In the genomic region with DNA sequence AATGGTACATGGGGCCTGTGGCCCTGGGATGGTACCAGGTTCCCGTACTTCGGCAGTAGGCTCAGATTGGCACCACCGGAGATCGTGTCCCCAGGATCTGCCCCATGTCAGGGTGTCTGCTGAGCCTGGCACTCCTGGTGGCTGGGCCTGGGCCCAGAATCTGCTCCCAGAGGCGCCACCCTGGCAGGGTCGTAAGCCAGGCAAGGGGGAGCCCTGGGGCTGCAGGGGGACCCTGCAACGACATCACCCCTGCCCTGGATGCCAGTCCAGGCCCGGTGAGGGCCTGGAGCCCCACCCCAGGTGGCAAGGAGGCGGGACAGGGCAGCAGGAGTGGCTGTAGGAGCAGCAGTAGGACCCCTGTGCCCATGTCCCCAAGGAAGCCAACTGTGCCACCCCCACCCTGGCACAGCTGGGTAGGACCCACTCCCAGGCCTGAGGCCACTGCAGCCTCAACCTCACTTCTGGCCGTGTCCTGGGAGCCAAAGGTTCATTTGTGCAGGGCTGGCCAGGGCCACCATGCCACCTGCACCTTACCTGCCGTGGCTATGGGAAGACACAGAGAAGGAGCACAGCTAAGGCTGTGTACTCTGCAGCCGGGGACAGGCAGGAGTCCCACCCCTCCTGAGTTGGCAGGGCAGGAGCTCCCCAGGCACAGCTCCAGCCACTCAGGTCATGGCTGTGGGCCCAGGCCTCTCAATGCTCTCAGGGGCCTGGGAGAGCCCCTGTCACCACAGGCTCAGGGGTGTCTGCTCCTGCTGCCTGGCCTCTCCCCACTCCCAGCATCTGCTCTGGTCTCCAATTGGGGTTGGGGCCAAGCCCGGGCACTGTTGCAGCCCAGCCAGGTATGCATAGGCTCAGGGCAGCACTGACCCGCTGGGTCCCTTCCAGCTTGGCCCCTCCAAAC, we compare ENCODE assay signal across 21 cellular contexts.
DNase-seq lines count a peak whose midpoint lies in the region; ATAC-seq and TF ChIP-seq lines count a peak whose summit lies in the region.
"Had no signal": no experiment of that assay in that cellular context is flagged by ENCODE, and none has a peak within 500 bp of the region (broad histone marks: within the 10 kb centered on the region; RNA-seq: fewer than 3 reads in every experiment).

No MANE protein-coding gene starts in this region.

- H3K4me3 ChIP-seq in left lung (no peak overlapping the region), thyroid gland (replicated peaks in 1 of 3) (no peak overlapping the region), Karpas-422 (ENCODE audit: low read length) (no peak overlapping the region), lower leg skin (ENCODE audit: low read depth, poor library complexity, severe bottlenecking) (no peak overlapping the region)
- H3K4me3 ChIP-seq: ovary, spleen had no signal

- H3K27me3 ChIP-seq in left lung (no peaks in the 10 kb centered on the region), thyroid gland (no peaks in the 10 kb centered on the region), Karpas-422 (ENCODE audit: low read length) (no peaks in the 10 kb centered on the region)
- H3K27me3 ChIP-seq: brain microvascular endothelial cell, ovary, spleen had no signal

- no peak overlapping the region for H2AFZ ChIP-seq in Karpas-422 (ENCODE audit: low read length)

- 61 to 69% methylated on average over 5 to 11 of the region's 14 CpGs for WGBS in thyroid gland, 2 donors
- 68 to 80% methylated on average over 5 to 13 of the region's 14 CpGs for WGBS in lower leg skin, 2 donors

- no peaks in the 10 kb centered on the region for H3K9me3 ChIP-seq in left lung
- H3K9me3 ChIP-seq in thyroid gland = no peaks in the 10 kb centered on the region
- H3K9me3 ChIP-seq in Karpas-422 (ENCODE audit: low read length) = no peaks in the 10 kb centered on the region
- H3K9me3 ChIP-seq: ovary had no signal

- peaks cover 99% of the 10 kb centered on the region for H3K79me2 ChIP-seq in Karpas-422 (ENCODE audit: low read length)

- peak; percentile 63 for DNase-seq in NCI-H446 treated with DMSO at 0.1 percent for 48 hours (lab: John Stamatoyannopoulos, UW)
- DNase-seq in cardiac septum (ENCODE audit: low spot score) = peak; percentile 80
- DNase-seq in left lung = peak; percentile 41 to 52
- peak; percentile 93 to 94 for DNase-seq in thyroid gland
- no peak for DNase-seq in Karpas-422
- no peak for DNase-seq in lower leg skin (ENCODE audit: low spot score in 2 of 2)
- DNase-seq: activated CD4-positive, alpha-beta T cell treated with anti-CD3 and anti-CD28 coated beads, Interleukin-2, amount 50 U/mL, for 1 hour; activated naive CD4-positive, alpha-beta T cell treated with anti-CD3 and anti-CD28 coated beads for 36 hours; brain microvascular endothelial cell; DMS79; MV-4-11; naive thymus-derived CD8-positive, alpha-beta T cell; NCI-H524; ovary; retina; spleen; stimulated activated CD4-positive, alpha-beta T cell treated with anti-CD3 and anti-CD28 coated beads, Interleukin-2, amount 100 ng/mL, for 48 hours; T1000; WERI-Rb-1 had no signal

- no peak overlapping the region for H3K9ac ChIP-seq in Karpas-422 (ENCODE audit: low read length)

- no peaks in the 10 kb centered on the region for H3K9me2 ChIP-seq in Karpas-422 (replicated peaks; ENCODE audit: insufficient read depth, low read length)

- H3K36me3 ChIP-seq in left lung = no peaks in the 10 kb centered on the region
- no peaks in the 10 kb centered on the region for H3K36me3 ChIP-seq in thyroid gland
- no peaks in the 10 kb centered on the region for H3K36me3 ChIP-seq in Karpas-422 (ENCODE audit: insufficient read depth, low read length)
- H3K36me3 ChIP-seq: brain microvascular endothelial cell, ovary, WERI-Rb-1 had no signal

- TF ChIP-seq POLR2A in thyroid gland (IDR thresholded peaks at IDR 0.05) = peak in 1 of 2 donors; percentile 46
- TF ChIP-seq POLR2A in lower leg skin (IDR thresholded peaks at IDR 0.05) = no peak

- no peaks in the 10 kb centered on the region for H4K20me1 ChIP-seq in Karpas-422 (ENCODE audit: insufficient read depth, low read depth, low read length)

- no peak overlapping the region for H3K4me2 ChIP-seq in Karpas-422 (ENCODE audit: low read depth, low read length, poor library complexity, severe bottlenecking)

- no peaks in the 10 kb centered on the region for H3K4me1 ChIP-seq in left lung
- H3K4me1 ChIP-seq in thyroid gland = peaks cover 30 to 44% of the 10 kb centered on the region in 2 donors
- no peaks in the 10 kb centered on the region for H3K4me1 ChIP-seq in Karpas-422 (ENCODE audit: low read length)

- ATAC-seq in left lung = peak; percentile 89
- ATAC-seq in HG02678 (IDR thresholded peaks at IDR 0.05; ENCODE audit: unreplicated experiment) = no peak
- ATAC-seq: naive thymus-derived CD8-positive, alpha-beta T cell had no signal

- intact Hi-C loops in cardiac septum (cut with DNase I) = no loop called here
- intact Hi-C loops in left lung (cut with DNase I) = no loop called here
- intact Hi-C loops in thyroid gland (cut with DNase I) = no loop called here
- intact Hi-C loops in lower leg skin (cut with DNase I; ENCODE audit: low total_unique reads) = no loop called here

- H3K27ac ChIP-seq in left lung (no peak overlapping the region), thyroid gland (peak overlapping the region; percentile 75 to 92 (median 89)), Karpas-422 (ENCODE audit: low read length) (no peak overlapping the region)
- H3K27ac ChIP-seq: brain microvascular endothelial cell, HL-60, ovary, spleen, WERI-Rb-1 had no signal

- TF ChIP-seq CTCF in left lung (IDR thresholded peaks at IDR 0.05) (no peak), thyroid gland (IDR thresholded peaks at IDR 0.05) (no peak), lower leg skin (IDR thresholded peaks at IDR 0.05) (no peak)

Comparison
In these comparisons a context has a peak if more than half of its experiments do, and no peak if none do; other contexts are left out.
1. DNase-seq: peak in NCI-H446 treated with DMSO at 0.1 percent for 48 hours (single experiment), cardiac septum (single experiment), left lung (2 of 2) and thyroid gland (2 of 2); none in Karpas-422 (single experiment) and lower leg skin (0 of 2).
2. H3K27ac ChIP-seq: peak in thyroid gland (3 of 3); none in left lung (0 of 2) and Karpas-422 (single experiment).